Comparison of ENCODE assay signal across 1 cellular context in genomic region chr1:155107309-155108283, GRCh38.
A peak's percentile ranks its signal among the peaks of the same experiment; 100 is the strongest.
TF ChIP-seq lines count a peak whose summit lies in the region.

No MANE protein-coding gene starts in this region.

TF ChIP-seq in HepG2, 621 proteins besides CTCF, POLR2A, EP300 and RAD21 (continues in another document):
- TF ChIP-seq SP1 (IDR thresholded peaks at IDR 0.05) (no peak), SP1 (CRISPR knock-in tag; IDR thresholded peaks at IDR 0.05) (no peak), ZKSCAN8 (CRISPR knock-in tag; IDR thresholded peaks at IDR 0.05; ENCODE audit: borderline replicate concordance) (no peak), ARNT (IDR thresholded peaks at IDR 0.05) (no peak), JARID2 (CRISPR knock-in tag; IDR thresholded peaks at IDR 0.05; ENCODE audit: insufficient replicate concordance) (no peak), SATB2 (CRISPR knock-in tag; IDR thresholded peaks at IDR 0.05) (no peak), ZNF761 (CRISPR knock-in tag; conservative IDR thresholded peaks at IDR 0.05) (no peak), GTF2F1 (IDR thresholded peaks at IDR 0.05; ENCODE audit: low read length) (no peak), ZNF589 (CRISPR knock-in tag; conservative IDR thresholded peaks at IDR 0.05) (peak; percentile 49; the same call in 1 of the 2 replicates), ZNF232 (CRISPR knock-in tag; IDR thresholded peaks at IDR 0.05; ENCODE audit: borderline replicate concordance) (0 out of 2 replicates have a peak, but pooled peaks have one; percentile 46), PITX1 (CRISPR knock-in tag; IDR thresholded peaks at IDR 0.05) (peak; percentile 30; the same call in 1 of the 2 replicates), THAP9 (CRISPR knock-in tag; IDR thresholded peaks at IDR 0.05; ENCODE audit: borderline replicate concordance) (no peak), KDM5A (IDR thresholded peaks at IDR 0.05; ENCODE audit: borderline replicate concordance, low read length) (no peak), SRSF1 (optimal IDR thresholded peaks at IDR 0.05; ENCODE audit: low read depth, low read length) (no peak), ZNF747 (CRISPR knock-in tag; IDR thresholded peaks at IDR 0.05; ENCODE audit: borderline replicate concordance) (no peak), SKI (IDR thresholded peaks at IDR 0.05; ENCODE audit: partially characterized antibody) (no peak), ETV5 (CRISPR knock-in tag; IDR thresholded peaks at IDR 0.05; ENCODE audit: borderline replicate concordance) (no peak), ZBTB38 (CRISPR knock-in tag; IDR thresholded peaks at IDR 0.05) (no peak), ZNF33B (CRISPR knock-in tag; IDR thresholded peaks at IDR 0.05) (no peak), ZNF550 (CRISPR knock-in tag; IDR thresholded peaks at IDR 0.05; ENCODE audit: borderline replicate concordance) (no peak), TCF7 (IDR thresholded peaks at IDR 0.05; ENCODE audit: low read depth) (no peak), MAZ (IDR thresholded peaks at IDR 0.05; ENCODE audit: borderline replicate concordance, low read depth, low read length) (no peak), MAZ (CRISPR knock-in tag; IDR thresholded peaks at IDR 0.05; ENCODE audit: low read depth) (0 out of 2 replicates have a peak, but pooled peaks have one; percentile 52), ZNF652 (CRISPR knock-in tag; IDR thresholded peaks at IDR 0.05; ENCODE audit: borderline replicate concordance, low read depth) (no peak), ZFY (CRISPR knock-in tag; IDR thresholded peaks at IDR 0.05) (peak; percentile 51; the same call in 1 of the 2 replicates), HNF4G (IDR thresholded peaks at IDR 0.05; ENCODE audit: borderline replicate concordance, low read depth, low read length) (peak; percentile 78), HNF4G (CRISPR knock-in tag; IDR thresholded peaks at IDR 0.05; ENCODE audit: borderline replicate concordance, low read depth) (peak; percentile 48; the same call in 1 of the 2 replicates), ZZZ3 (CRISPR knock-in tag; IDR thresholded peaks at IDR 0.05; ENCODE audit: borderline replicate concordance) (no peak), MATR3 (CRISPR knock-in tag; IDR thresholded peaks at IDR 0.05) (no peak), E2F5 (CRISPR knock-in tag; conservative IDR thresholded peaks at IDR 0.05) (no peak), ERF (CRISPR knock-in tag; IDR thresholded peaks at IDR 0.05) (no peak), SIX1 (CRISPR knock-in tag; IDR thresholded peaks at IDR 0.05; ENCODE audit: borderline replicate concordance) (no peak), SMARCC2 (IDR thresholded peaks at IDR 0.05) (no peak), SOX13 (IDR thresholded peaks at IDR 0.05) (no peak), SOX13 (CRISPR knock-in tag; conservative IDR thresholded peaks at IDR 0.05 in 1 of 2, IDR thresholded peaks at IDR 0.05 in 1 of 2) (peak in 1 of 2 experiments; percentile 62; a peak in 2 of 4 replicates), ATRX (CRISPR knock-in tag; IDR thresholded peaks at IDR 0.05; ENCODE audit: borderline replicate concordance) (no peak), ZNF563 (CRISPR knock-in tag; IDR thresholded peaks at IDR 0.05) (no peak), FOXM1 (CRISPR knock-in tag; IDR thresholded peaks at IDR 0.05) (no peak), PAF1 (CRISPR knock-in tag; IDR thresholded peaks at IDR 0.05) (no peak), MBNL3 (CRISPR knock-in tag; conservative IDR thresholded peaks at IDR 0.05) (no peak), SAP130 (CRISPR knock-in tag; IDR thresholded peaks at IDR 0.05; ENCODE audit: low read depth) (peak; percentile 72), SPEN (CRISPR knock-in tag; IDR thresholded peaks at IDR 0.05; ENCODE audit: low read depth) (peak; percentile 44; the same call in 1 of the 2 replicates), ZNF557 (CRISPR knock-in tag; IDR thresholded peaks at IDR 0.05) (no peak), ZNF772 (CRISPR knock-in tag; IDR thresholded peaks at IDR 0.05) (no peak), CENPX (CRISPR knock-in tag; IDR thresholded peaks at IDR 0.05) (no peak), HDAC1 (CRISPR knock-in tag; IDR thresholded peaks at IDR 0.05) (no peak), ZNF17 (CRISPR knock-in tag; IDR thresholded peaks at IDR 0.05) (no peak), ZSCAN31 (CRISPR knock-in tag; IDR thresholded peaks at IDR 0.05; ENCODE audit: low read depth) (no peak), ZBTB26 (CRISPR knock-in tag; IDR thresholded peaks at IDR 0.05; ENCODE audit: borderline replicate concordance) (peak; percentile 95), HNF4A (CRISPR knock-in tag; IDR thresholded peaks at IDR 0.05) (peak; percentile 93), ZNF343 (CRISPR knock-in tag; IDR thresholded peaks at IDR 0.05) (no peak), MED1 (CRISPR knock-in tag; IDR thresholded peaks at IDR 0.05) (peak; percentile 89), MTA3 (CRISPR knock-in tag; IDR thresholded peaks at IDR 0.05) (no peak), YEATS2 (CRISPR knock-in tag; IDR thresholded peaks at IDR 0.05; ENCODE audit: borderline replicate concordance) (no peak), TGIF2 (CRISPR knock-in tag; IDR thresholded peaks at IDR 0.05) (peak; percentile 21; the same call in 1 of the 2 replicates), KDM2A (CRISPR knock-in tag; IDR thresholded peaks at IDR 0.05; ENCODE audit: borderline replicate concordance, low read depth) (no peak), SOX5 (CRISPR knock-in tag; IDR thresholded peaks at IDR 0.05; ENCODE audit: borderline replicate concordance) (peak; percentile 67; the same call in 1 of the 2 replicates), ZNF605 (CRISPR knock-in tag; IDR thresholded peaks at IDR 0.05) (peak; percentile 67), ZNF44 (CRISPR knock-in tag; IDR thresholded peaks at IDR 0.05) (no peak), TBX2 (CRISPR knock-in tag; IDR thresholded peaks at IDR 0.05; ENCODE audit: borderline replicate concordance) (peak; percentile 84; the same call in 1 of the 2 replicates), TAF1 (CRISPR knock-in tag; IDR thresholded peaks at IDR 0.05) (peak; percentile 41; the same call in 1 of the 2 replicates), ISL2 (CRISPR knock-in tag; IDR thresholded peaks at IDR 0.05) (0 out of 2 replicates have a peak, but pooled peaks have one; percentile 34), FOSL1 (CRISPR knock-in tag; IDR thresholded peaks at IDR 0.05; ENCODE audit: borderline replicate concordance) (no peak), ZBTB7A (CRISPR knock-in tag; IDR thresholded peaks at IDR 0.05) (no peak), ZIK1 (CRISPR knock-in tag; IDR thresholded peaks at IDR 0.05; ENCODE audit: borderline replicate concordance, low read depth) (no peak), ZMYM4 (CRISPR knock-in tag; IDR thresholded peaks at IDR 0.05) (0 out of 2 replicates have a peak, but pooled peaks have one; percentile 29), HHEX (CRISPR knock-in tag; IDR thresholded peaks at IDR 0.05) (peak; percentile 68), SP4 (CRISPR knock-in tag; IDR thresholded peaks at IDR 0.05) (no peak), ZNF879 (CRISPR knock-in tag; IDR thresholded peaks at IDR 0.05) (no peak)
- TF ChIP-seq, protein P1, sequence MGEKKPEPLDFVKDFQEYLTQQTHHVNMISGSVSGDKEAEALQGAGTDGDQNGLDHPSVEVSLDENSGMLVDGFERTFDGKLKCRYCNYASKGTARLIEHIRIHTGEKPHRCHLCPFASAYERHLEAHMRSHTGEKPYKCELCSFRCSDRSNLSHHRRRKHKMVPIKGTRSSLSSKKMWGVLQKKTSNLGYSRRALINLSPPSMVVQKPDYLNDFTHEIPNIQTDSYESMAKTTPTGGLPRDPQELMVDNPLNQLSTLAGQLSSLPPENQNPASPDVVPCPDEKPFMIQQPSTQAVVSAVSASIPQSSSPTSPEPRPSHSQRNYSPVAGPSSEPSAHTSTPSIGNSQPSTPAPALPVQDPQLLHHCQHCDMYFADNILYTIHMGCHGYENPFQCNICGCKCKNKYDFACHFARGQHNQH (CRISPR knock-in tag; IDR thresholded peaks at IDR 0.05) = no peak
- TF ChIP-seq, protein P2, sequence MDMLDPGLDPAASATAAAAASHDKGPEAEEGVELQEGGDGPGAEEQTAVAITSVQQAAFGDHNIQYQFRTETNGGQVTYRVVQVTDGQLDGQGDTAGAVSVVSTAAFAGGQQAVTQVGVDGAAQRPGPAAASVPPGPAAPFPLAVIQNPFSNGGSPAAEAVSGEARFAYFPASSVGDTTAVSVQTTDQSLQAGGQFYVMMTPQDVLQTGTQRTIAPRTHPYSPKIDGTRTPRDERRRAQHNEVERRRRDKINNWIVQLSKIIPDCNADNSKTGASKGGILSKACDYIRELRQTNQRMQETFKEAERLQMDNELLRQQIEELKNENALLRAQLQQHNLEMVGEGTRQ (IDR thresholded peaks at IDR 0.05; ENCODE audit: low read depth, low read length) = peak; percentile 46
- TF ChIP-seq, protein P2 (CRISPR knock-in tag; IDR thresholded peaks at IDR 0.05; ENCODE audit: borderline replicate concordance) = peak; percentile 64; the same call in 1 of the 2 replicates
- TF ChIP-seq, protein P3, sequence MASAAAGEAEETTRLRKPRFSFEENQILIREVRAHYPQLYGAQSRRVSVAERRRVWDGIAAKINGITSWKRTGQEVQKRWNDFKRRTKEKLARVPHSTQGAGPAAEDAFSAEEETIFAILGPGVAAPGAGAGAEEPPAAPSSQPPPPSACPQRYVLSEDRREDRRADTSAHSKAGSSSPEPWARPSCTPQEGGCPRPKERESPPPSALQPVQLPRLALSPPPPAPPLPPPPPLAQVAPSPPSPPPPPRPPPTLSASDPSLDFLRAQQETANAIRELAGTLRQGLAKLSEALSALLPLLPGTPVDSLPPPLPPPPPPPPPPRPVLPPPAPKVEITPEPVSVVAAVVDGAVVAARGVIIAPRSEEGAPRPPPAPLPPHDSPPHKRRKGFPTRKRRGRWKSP (CRISPR knock-in tag; IDR thresholded peaks at IDR 0.05) = peak; percentile 53; the same call in 1 of the 2 replicates
- TF ChIP-seq, protein P4, sequence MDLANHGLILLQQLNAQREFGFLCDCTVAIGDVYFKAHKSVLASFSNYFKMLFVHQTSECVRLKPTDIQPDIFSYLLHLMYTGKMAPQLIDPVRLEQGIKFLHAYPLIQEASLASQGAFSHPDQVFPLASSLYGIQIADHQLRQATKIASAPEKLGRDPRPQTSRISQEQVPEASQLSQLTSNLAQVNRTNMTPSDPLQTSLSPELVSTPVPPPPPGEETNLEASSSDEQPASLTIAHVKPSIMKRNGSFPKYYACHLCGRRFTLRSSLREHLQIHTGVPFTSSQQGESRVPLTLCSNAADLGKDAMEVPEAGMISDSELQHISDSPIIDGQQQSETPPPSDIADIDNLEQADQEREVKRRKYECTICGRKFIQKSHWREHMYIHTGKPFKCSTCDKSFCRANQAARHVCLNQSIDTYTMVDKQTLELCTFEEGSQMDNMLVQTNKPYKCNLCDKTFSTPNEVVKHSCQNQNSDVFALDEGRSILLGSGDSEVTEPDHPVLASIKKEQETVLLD (CRISPR knock-in tag; IDR thresholded peaks at IDR 0.05; ENCODE audit: low read depth) = no peak
- TF ChIP-seq, protein P5, sequence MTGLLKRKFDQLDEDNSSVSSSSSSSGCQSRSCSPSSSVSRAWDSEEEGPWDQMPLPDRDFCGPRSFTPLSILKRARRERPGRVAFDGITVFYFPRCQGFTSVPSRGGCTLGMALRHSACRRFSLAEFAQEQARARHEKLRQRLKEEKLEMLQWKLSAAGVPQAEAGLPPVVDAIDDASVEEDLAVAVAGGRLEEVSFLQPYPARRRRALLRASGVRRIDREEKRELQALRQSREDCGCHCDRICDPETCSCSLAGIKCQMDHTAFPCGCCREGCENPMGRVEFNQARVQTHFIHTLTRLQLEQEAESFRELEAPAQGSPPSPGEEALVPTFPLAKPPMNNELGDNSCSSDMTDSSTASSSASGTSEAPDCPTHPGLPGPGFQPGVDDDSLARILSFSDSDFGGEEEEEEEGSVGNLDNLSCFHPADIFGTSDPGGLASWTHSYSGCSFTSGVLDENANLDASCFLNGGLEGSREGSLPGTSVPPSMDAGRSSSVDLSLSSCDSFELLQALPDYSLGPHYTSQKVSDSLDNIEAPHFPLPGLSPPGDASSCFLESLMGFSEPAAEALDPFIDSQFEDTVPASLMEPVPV (CRISPR knock-in tag; IDR thresholded peaks at IDR 0.05) = no peak
